Comparison of ENCODE assay signal across 25 cellular contexts in genomic region chr14:89282191-89282590, GRCh38.
"Had no signal": no experiment of that assay in that cellular context is flagged by ENCODE, and none has a peak within 500 bp of the region (broad histone marks: within the 10 kb centered on the region; RNA-seq: fewer than 3 reads in every experiment).

No MANE protein-coding gene starts in this region.

- H3K27ac Mint-ChIP-seq: activated CD4-positive, alpha-beta memory T cell treated with anti-CD3 and anti-CD28 coated beads, Interleukin-2, amount 10 ng/mL, durations not matched to agents 7 days and 5 days; activated CD4-positive, alpha-beta T cell treated with anti-CD3 and anti-CD28 coated beads, Interleukin-2, amount 10 ng/mL, durations not matched to agents 7 days and 5 days; activated naive CD4-positive, alpha-beta T cell treated with anti-CD3 and anti-CD28 coated beads, Interleukin-2, amount 10 ng/mL, durations not matched to agents 7 days and 5 days; nephron progenitor cell; progenitor cell of endocrine pancreas had no signal

- H3K27ac ChIP-seq: gastrocnemius medialis, left ventricle myocardium inferior, neutrophil, ovary, right lobe of liver, stomach, thyroid gland had no signal

- H3K4me3 Mint-ChIP-seq: activated CD4-positive, alpha-beta memory T cell treated with anti-CD3 and anti-CD28 coated beads, Interleukin-2, amount 10 ng/mL, durations not matched to agents 7 days and 5 days; activated CD4-positive, alpha-beta T cell treated with anti-CD3 and anti-CD28 coated beads, Interleukin-2, amount 10 ng/mL, durations not matched to agents 7 days and 5 days; activated naive CD4-positive, alpha-beta T cell treated with anti-CD3 and anti-CD28 coated beads, Interleukin-2, amount 10 ng/mL, durations not matched to agents 7 days and 5 days; nephron progenitor cell had no signal

- H3K4me3 ChIP-seq: gastrocnemius medialis, left ventricle myocardium inferior, lung, mucosa of descending colon, ovary, right lobe of liver, stomach, thyroid gland had no signal

- H3K27me3 Mint-ChIP-seq: activated CD4-positive, alpha-beta memory T cell treated with anti-CD3 and anti-CD28 coated beads, Interleukin-2, amount 10 ng/mL, durations not matched to agents 7 days and 5 days; activated CD4-positive, alpha-beta T cell treated with anti-CD3 and anti-CD28 coated beads, Interleukin-2, amount 10 ng/mL, durations not matched to agents 7 days and 5 days; activated CD8-positive, alpha-beta memory T cell treated with anti-CD3 and anti-CD28 coated beads, Interleukin-2, amount 10 ng/mL, durations not matched to agents 7 days and 5 days; activated naive CD4-positive, alpha-beta T cell treated with anti-CD3 and anti-CD28 coated beads, Interleukin-2, amount 10 ng/mL, durations not matched to agents 7 days and 5 days had no signal

- DNase-seq: activated CD4-positive, alpha-beta memory T cell treated with anti-CD3 and anti-CD28 coated beads, Interleukin-2, amount 10 ng/mL, durations not matched to agents 7 days and 5 days; activated CD4-positive, alpha-beta T cell treated with anti-CD3 and anti-CD28 coated beads for 1 hour; activated CD4-positive, alpha-beta T cell treated with anti-CD3 and anti-CD28 coated beads, Interleukin-2, amount 10 ng/mL, durations not matched to agents 7 days and 5 days; activated CD8-positive, alpha-beta memory T cell treated with anti-CD3 and anti-CD28 coated beads, Interleukin-2, amount 10 ng/mL, durations not matched to agents 7 days and 5 days; activated effector memory CD4-positive, alpha-beta T cell treated with anti-CD3 and anti-CD28 coated beads, Interleukin-2, amount 50 U/mL, for 16 hours; activated naive CD4-positive, alpha-beta T cell treated with anti-CD3 and anti-CD28 coated beads, Interleukin-2, amount 10 ng/mL, durations not matched to agents 7 days and 5 days; amygdala; effector CD8-positive, alpha-beta T cell; erythroblast; gastrocnemius medialis; glutamatergic neuron; islet precursor cell; left ventricle myocardium inferior; mucosa of descending colon; nephron progenitor cell; ovary; right lobe of liver; stimulated activated CD4-positive, alpha-beta T cell treated with anti-CD3 and anti-CD28 coated beads, Interleukin-12 subunit alpha, Interleukin-12 subunit beta, amount 100 ng/mL, for 4 hours; stimulated activated CD4-positive, alpha-beta T cell treated with anti-CD3 and anti-CD28 coated beads, Interleukin-4, amount 100 ng/mL, for 1 hour; stomach; T-helper 2 cell; thyroid gland had no signal

- H3K9me3 Mint-ChIP-seq: activated CD4-positive, alpha-beta memory T cell treated with anti-CD3 and anti-CD28 coated beads, Interleukin-2, amount 10 ng/mL, durations not matched to agents 7 days and 5 days; activated CD4-positive, alpha-beta T cell treated with anti-CD3 and anti-CD28 coated beads, Interleukin-2, amount 10 ng/mL, durations not matched to agents 7 days and 5 days; activated naive CD4-positive, alpha-beta T cell treated with anti-CD3 and anti-CD28 coated beads, Interleukin-2, amount 10 ng/mL, durations not matched to agents 7 days and 5 days; nephron progenitor cell had no signal

- ATAC-seq: gastrocnemius medialis, mucosa of descending colon, right lobe of liver had no signal
